Comparison of ENCODE assay signal across 1 cellular context in the genomic region with DNA sequence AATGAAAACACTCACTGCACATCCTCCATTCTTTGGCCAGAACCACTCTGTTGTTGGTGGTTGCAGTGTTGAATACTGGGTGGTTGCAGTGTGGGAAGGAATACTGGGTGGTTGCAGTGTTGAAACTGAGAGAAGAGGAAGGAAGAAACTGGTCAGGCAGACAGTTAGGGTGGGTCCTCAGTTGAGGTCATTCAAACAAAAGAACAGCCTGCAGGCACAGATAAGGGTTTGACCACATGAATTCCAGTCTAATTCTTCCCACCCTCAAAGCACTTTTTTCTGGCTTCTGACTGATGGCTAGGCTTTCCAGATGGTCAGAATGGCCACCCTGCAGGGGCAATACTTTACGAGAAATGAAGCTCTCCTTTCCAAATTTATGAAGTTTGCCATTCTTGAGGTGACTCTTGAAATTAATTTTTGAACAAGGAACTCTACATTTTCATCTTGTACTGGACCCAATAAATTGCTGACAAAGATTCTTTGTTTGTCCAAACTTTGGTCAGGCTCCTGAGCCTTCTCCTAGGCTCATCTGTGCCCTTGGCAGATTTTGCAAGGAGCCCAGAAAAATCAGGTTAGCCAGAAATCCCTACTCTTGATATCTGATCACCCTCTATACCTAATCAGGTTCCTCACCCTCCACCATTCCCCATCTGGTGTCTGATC.
A peak's percentile ranks its signal among the peaks of the same experiment; 100 is the strongest.
TF ChIP-seq lines count a peak whose summit lies in the region.

No MANE protein-coding gene starts in this region.

TF ChIP-seq in K562, 482 proteins besides CTCF, POLR2A, EP300 and RAD21 (continued from another document and continues in another):
- TF ChIP-seq, protein P1, sequence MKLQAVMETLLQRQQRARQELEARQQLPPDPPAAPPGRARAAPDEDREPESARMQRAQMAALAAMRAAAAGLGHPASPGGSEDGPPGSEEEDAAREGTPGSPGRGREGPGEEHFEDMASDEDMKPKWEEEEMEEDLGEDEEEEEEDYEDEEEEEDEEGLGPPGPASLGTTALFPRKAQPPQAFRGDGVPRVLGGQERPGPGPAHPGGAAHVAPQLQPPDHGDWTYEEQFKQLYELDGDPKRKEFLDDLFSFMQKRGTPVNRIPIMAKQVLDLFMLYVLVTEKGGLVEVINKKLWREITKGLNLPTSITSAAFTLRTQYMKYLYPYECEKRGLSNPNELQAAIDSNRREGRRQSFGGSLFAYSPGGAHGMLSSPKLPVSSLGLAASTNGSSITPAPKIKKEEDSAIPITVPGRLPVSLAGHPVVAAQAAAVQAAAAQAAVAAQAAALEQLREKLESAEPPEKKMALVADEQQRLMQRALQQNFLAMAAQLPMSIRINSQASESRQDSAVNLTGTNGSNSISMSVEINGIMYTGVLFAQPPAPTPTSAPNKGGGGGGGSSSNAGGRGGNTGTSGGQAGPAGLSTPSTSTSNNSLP (IDR thresholded peaks at IDR 0.05; ENCODE audit: borderline replicate concordance, low read depth, low read length), result no peak
- TF ChIP-seq MEIS2 (IDR thresholded peaks at IDR 0.05; ENCODE audit: partially characterized antibody) (peak; percentile 27), HDGF (IDR thresholded peaks at IDR 0.05) (no peak), NONO (IDR thresholded peaks at IDR 0.05; ENCODE audit: low read depth in 2 of 2, low read length in 1 of 2) (no peak), FOXJ2 (tag; IDR thresholded peaks at IDR 0.05) (no peak), PRPF4 (IDR thresholded peaks at IDR 0.05; ENCODE audit: insufficient read depth, low read depth, low read length, poor library complexity, severe bottlenecking) (no peak), CAMTA2 (CRISPR knock-in tag; conservative IDR thresholded peaks at IDR 0.05) (no peak), RNF2 (IDR thresholded peaks at IDR 0.05) (no peak), BCL6 (CRISPR knock-in tag; IDR thresholded peaks at IDR 0.05) (no peak), TBP (optimal IDR thresholded peaks at IDR 0.05; ENCODE audit: low read depth, low read length) (no peak), E2F4 (CRISPR knock-in tag; IDR thresholded peaks at IDR 0.05; ENCODE audit: low read depth) (no peak), SUPT5H (IDR thresholded peaks at IDR 0.05) (no peak), FOXA3 (CRISPR knock-in tag; conservative IDR thresholded peaks at IDR 0.05 in 1 of 2, IDR thresholded peaks at IDR 0.05 in 1 of 2) (no peak; a peak in 1 of 4 replicates), ZNF318 (IDR thresholded peaks at IDR 0.05; ENCODE audit: borderline replicate concordance in 1 of 2, low read depth in 1 of 2) (no peak), NFRKB (IDR thresholded peaks at IDR 0.05; ENCODE audit: low read depth) (no peak), ARID1B (IDR thresholded peaks at IDR 0.05) (peak; percentile 75), CHD4 (IDR thresholded peaks at IDR 0.05; ENCODE audit: insufficient read depth, insufficient replicate concordance, low read depth, low read length, poor library complexity, severe bottlenecking) (no peak), PTBP1 (IDR thresholded peaks at IDR 0.05; ENCODE audit: low read depth, low read length) (no peak), ZKSCAN3 (CRISPR knock-in tag; IDR thresholded peaks at IDR 0.05) (no peak), NFXL1 (CRISPR knock-in tag; IDR thresholded peaks at IDR 0.05) (no peak), RBM14 (IDR thresholded peaks at IDR 0.05; ENCODE audit: borderline replicate concordance, insufficient read depth, low read depth, low read length) (no peak), SIX5 (IDR thresholded peaks at IDR 0.05; ENCODE audit: borderline replicate concordance in 1 of 2, insufficient read depth in 1 of 2, low read depth in 1 of 2, low read length in 2 of 2) (no peak), ZNF696 (CRISPR knock-in tag; conservative IDR thresholded peaks at IDR 0.05) (no peak), ZNF282 (CRISPR knock-in tag; IDR thresholded peaks at IDR 0.05) (no peak), CBFB (CRISPR knock-in tag; IDR thresholded peaks at IDR 0.05) (no peak), BACH1 (tag; IDR thresholded peaks at IDR 0.05) (no peak), PHB2 (IDR thresholded peaks at IDR 0.05; ENCODE audit: low read depth) (no peak), KDM1A (IDR thresholded peaks at IDR 0.05) (no peak), KAT2B (IDR thresholded peaks at IDR 0.05; ENCODE audit: low read depth, low read length) (no peak), ZNF639 (CRISPR knock-in tag; conservative IDR thresholded peaks at IDR 0.05 in 1 of 2, IDR thresholded peaks at IDR 0.05 in 1 of 2) (no peak), SMAD2 (IDR thresholded peaks at IDR 0.05; ENCODE audit: low read depth, low read length) (no peak), RFX7 (CRISPR knock-in tag; IDR thresholded peaks at IDR 0.05) (no peak), MAFK (IDR thresholded peaks at IDR 0.05; ENCODE audit: low read length) (no peak), RAD51 (IDR thresholded peaks at IDR 0.05; ENCODE audit: borderline replicate concordance, low read depth) (no peak), ZBTB1 (CRISPR knock-in tag; IDR thresholded peaks at IDR 0.05; ENCODE audit: borderline replicate concordance, low read depth) (no peak), STAT5B (CRISPR knock-in tag; IDR thresholded peaks at IDR 0.05) (no peak), KAT8 (IDR thresholded peaks at IDR 0.05; ENCODE audit: low read depth) (no peak), SPI1 (IDR thresholded peaks at IDR 0.05; ENCODE audit: borderline replicate concordance, low read depth, low read length) (no peak), SAP30 (IDR thresholded peaks at IDR 0.05; ENCODE audit: borderline replicate concordance, insufficient read depth, low read depth, low read length, poor library complexity, severe bottlenecking) (no peak), ZNF324 (CRISPR knock-in tag; IDR thresholded peaks at IDR 0.05) (no peak), DPF2 (IDR thresholded peaks at IDR 0.05) (no peak), USF2 (CRISPR knock-in tag; IDR thresholded peaks at IDR 0.05) (no peak)
- TF ChIP-seq, protein P2, sequence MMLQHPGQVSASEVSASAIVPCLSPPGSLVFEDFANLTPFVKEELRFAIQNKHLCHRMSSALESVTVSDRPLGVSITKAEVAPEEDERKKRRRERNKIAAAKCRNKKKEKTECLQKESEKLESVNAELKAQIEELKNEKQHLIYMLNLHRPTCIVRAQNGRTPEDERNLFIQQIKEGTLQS (IDR thresholded peaks at IDR 0.05), result no peak; the same call in 1 of the 2 replicates
- TF ChIP-seq, protein P2 (CRISPR knock-in tag; conservative IDR thresholded peaks at IDR 0.05), result no peak
- TF ChIP-seq, protein P3, sequence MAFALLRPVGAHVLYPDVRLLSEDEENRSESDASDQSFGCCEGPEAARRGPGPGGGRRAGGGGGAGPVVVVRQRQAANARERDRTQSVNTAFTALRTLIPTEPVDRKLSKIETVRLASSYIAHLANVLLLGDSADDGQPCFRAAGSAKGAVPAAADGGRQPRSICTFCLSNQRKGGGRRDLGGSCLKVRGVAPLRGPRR (CRISPR knock-in tag; IDR thresholded peaks at IDR 0.05), result no peak
- TF ChIP-seq, protein P4, sequence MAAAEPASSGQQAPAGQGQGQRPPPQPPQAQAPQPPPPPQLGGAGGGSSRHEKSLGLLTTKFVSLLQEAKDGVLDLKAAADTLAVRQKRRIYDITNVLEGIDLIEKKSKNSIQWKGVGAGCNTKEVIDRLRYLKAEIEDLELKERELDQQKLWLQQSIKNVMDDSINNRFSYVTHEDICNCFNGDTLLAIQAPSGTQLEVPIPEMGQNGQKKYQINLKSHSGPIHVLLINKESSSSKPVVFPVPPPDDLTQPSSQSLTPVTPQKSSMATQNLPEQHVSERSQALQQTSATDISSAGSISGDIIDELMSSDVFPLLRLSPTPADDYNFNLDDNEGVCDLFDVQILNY (CRISPR knock-in tag; IDR thresholded peaks at IDR 0.05), result no peak
- TF ChIP-seq, protein P5, sequence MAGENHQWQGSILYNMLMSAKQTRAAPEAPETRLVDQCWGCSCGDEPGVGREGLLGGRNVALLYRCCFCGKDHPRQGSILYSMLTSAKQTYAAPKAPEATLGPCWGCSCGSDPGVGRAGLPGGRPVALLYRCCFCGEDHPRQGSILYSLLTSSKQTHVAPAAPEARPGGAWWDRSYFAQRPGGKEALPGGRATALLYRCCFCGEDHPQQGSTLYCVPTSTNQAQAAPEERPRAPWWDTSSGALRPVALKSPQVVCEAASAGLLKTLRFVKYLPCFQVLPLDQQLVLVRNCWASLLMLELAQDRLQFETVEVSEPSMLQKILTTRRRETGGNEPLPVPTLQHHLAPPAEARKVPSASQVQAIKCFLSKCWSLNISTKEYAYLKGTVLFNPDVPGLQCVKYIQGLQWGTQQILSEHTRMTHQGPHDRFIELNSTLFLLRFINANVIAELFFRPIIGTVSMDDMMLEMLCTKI (IDR thresholded peaks at IDR 0.05; ENCODE audit: partially characterized antibody), result no peak
- TF ChIP-seq, protein P6, sequence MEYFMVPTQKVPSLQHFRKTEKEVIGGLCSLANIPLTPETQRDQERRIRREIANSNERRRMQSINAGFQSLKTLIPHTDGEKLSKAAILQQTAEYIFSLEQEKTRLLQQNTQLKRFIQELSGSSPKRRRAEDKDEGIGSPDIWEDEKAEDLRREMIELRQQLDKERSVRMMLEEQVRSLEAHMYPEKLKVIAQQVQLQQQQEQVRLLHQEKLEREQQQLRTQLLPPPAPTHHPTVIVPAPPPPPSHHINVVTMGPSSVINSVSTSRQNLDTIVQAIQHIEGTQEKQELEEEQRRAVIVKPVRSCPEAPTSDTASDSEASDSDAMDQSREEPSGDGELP (CRISPR knock-in tag; IDR thresholded peaks at IDR 0.05; ENCODE audit: borderline replicate concordance), result no peak
